ENCODE assay signal across 8 cellular contexts in the genomic region with DNA sequence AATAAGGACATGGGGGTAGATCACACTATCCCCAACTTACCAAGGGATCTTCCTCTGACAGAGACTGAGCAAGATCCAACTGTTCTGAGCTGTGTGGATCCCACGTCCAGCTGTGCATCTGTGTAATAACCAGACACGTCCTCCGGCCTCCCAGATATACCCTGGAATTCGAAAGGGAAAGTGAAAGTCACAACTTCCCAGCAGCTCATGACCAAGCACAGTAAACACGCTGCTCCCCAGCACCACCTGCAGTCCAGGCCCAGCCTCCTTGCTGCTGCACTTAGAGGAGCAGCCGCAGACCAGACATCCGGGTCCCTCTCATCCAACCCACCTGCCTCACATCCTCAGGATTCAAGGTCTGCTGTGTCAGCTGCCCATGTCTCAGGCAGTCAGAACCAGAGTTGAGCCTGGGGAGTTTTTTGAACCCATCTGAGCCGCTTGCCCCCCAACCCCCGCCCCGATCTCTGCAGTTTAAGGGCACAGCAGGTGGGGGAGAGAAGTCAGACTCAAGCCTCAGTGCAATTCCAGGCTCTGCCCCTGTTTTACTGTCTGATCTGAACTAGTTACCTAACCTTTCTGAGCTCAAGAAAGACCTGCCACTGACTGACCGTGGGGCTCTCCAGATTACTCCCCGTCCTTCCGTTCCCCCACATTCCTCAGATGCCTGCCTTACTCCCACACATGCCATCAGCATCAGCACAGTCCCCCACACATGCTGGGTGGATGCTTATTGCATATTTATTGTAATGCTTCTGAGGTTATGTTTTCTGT.
A peak's percentile ranks its signal among the peaks of the same experiment; 100 is the strongest.
DNase-seq lines count a peak whose midpoint lies in the region; ATAC-seq and TF ChIP-seq lines count a peak whose summit lies in the region.

A gene with protein sequence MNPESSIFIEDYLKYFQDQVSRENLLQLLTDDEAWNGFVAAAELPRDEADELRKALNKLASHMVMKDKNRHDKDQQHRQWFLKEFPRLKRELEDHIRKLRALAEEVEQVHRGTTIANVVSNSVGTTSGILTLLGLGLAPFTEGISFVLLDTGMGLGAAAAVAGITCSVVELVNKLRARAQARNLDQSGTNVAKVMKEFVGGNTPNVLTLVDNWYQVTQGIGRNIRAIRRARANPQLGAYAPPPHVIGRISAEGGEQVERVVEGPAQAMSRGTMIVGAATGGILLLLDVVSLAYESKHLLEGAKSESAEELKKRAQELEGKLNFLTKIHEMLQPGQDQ (minus strand): TSS at position 127 of the 771 bp plus-strand sequence. CDS start 6,365 bp downstream, outside the sequence.

- TF ChIP-seq CTCF in brain microvascular endothelial cell (IDR thresholded peaks at IDR 0.05; ENCODE audit: low read depth, low read length, missing control alignments) = peak; percentile 86

- H3K27me3 ChIP-seq in brain microvascular endothelial cell (replicated peaks) = no peaks in the 10 kb centered on the region

- peak; percentile 89 for ATAC-seq in HG02981 (IDR thresholded peaks at IDR 0.05; ENCODE audit: unreplicated experiment)

- H3K4me3 ChIP-seq in brain microvascular endothelial cell (ENCODE audit: low read depth, low read length) (peak within 1 kb of the TSS; percentile 73), iPS-11a (ENCODE audit: low read depth, low read length) (peak within 1 kb of the TSS; percentile 61), skeletal muscle cell (ENCODE audit: low read depth, low read length) (peak within 1 kb of the TSS; percentile 72)

- DNase-seq in SIG-M5 treated with dmso at 0.1 percent for 504 hours (lab: John Stamatoyannopoulos, UW; ENCODE audit: unreplicated experiment) (peak; percentile 87), SIG-M5 (lab: John Stamatoyannopoulos, UW) (no peak), NCI-H2029 treated with DMSO at 0.1 percent for 48 hours (lab: John Stamatoyannopoulos, UW) (peak; percentile 70), UCSD-AML1 (lab: John Stamatoyannopoulos, UW; ENCODE audit: unreplicated experiment) (peak; percentile 82), brain microvascular endothelial cell (peak; percentile 96), skeletal muscle cell (ENCODE audit: low read depth) (peak; percentile 79)

- in situ Hi-C loops in brain microvascular endothelial cell (cut with HindIII; ENCODE audit: low pct_ligation_motif_present, low sequenced_read_pairs) = no loop called here

- no peaks in the 10 kb centered on the region for H3K36me3 ChIP-seq in brain microvascular endothelial cell (replicated peaks)

- H3K27ac ChIP-seq in brain microvascular endothelial cell = peak within 1 kb of the TSS; percentile 74
